Comparison of ENCODE assay signal across 32 cellular contexts in genomic region chr15:28891588-28891987, GRCh38. TPM values are rescaled to one million over a fixed set of nuclear protein-coding genes. Genes with fewer than 3 reads are reported as not detected.
DNase-seq lines count a peak whose midpoint lies in the region; ATAC-seq and TF ChIP-seq lines count a peak whose summit lies in the region.
"Had no signal": no experiment of that assay in that cellular context is flagged by ENCODE, and none has a peak within 500 bp of the region (broad histone marks: within the 10 kb centered on the region; RNA-seq: fewer than 3 reads in every experiment).

No MANE protein-coding gene starts in this region.

- H3K9me3 Mint-ChIP-seq in CD4-positive, CD25-positive, alpha-beta regulatory T cell: no peaks in the 10 kb centered on the region
- H3K9me3 Mint-ChIP-seq in CD8-positive, alpha-beta T cell: no peaks in the 10 kb centered on the region
- H3K9me3 Mint-ChIP-seq in activated naive CD8-positive, alpha-beta T cell (ENCODE audit: low read depth): no peaks in the 10 kb centered on the region
- H3K9me3 Mint-ChIP-seq in naive thymus-derived CD4-positive, alpha-beta T cell: no peaks in the 10 kb centered on the region
- H3K9me3 Mint-ChIP-seq: activated T-helper 2 cell treated with anti-CD3 and anti-CD28 coated beads, Interferon-gamma antibody, Interleukin-2, Interleukin-4, amounts not matched to agents 10 μg/mL and 5 μg/mL and 100 μg/mL, durations not matched to agents 14 hours and 24 hours and 36 hours; mesothelial cell of epicardium; nephron had no signal

- H3K27me3 Mint-ChIP-seq in CD4-positive, CD25-positive, alpha-beta regulatory T cell: peaks cover 6% of the 10 kb centered on the region
- no peaks in the 10 kb centered on the region for H3K27me3 Mint-ChIP-seq in CD8-positive, alpha-beta T cell (ENCODE audit: low read depth)
- no peaks in the 10 kb centered on the region for H3K27me3 Mint-ChIP-seq in activated naive CD8-positive, alpha-beta T cell
- H3K27me3 Mint-ChIP-seq in naive thymus-derived CD4-positive, alpha-beta T cell: peaks cover 0 to 25% (median 0%) of the 10 kb centered on the region in 5 donors

- ATAC-seq in CD4-positive, CD25-positive, alpha-beta regulatory T cell (ENCODE audit: low read depth in 2 of 2): no peak
- ATAC-seq in CD8-positive, alpha-beta T cell: no peak
- ATAC-seq in naive thymus-derived CD4-positive, alpha-beta T cell: no peak
- ATAC-seq in HG02642 (IDR thresholded peaks at IDR 0.05; ENCODE audit: poor library complexity, unreplicated experiment): no peak
- ATAC-seq: activated CD8-positive, alpha-beta memory T cell treated with anti-CD3 and anti-CD28 coated beads, Interleukin-2, amount 10 ng/mL, durations not matched to agents 7 days and 5 days; left ventricle myocardium superior; Panc1 had no signal

- no peaks in the 10 kb centered on the region for H3K36me3 ChIP-seq in CD4-positive, CD25-positive, alpha-beta regulatory T cell (ENCODE audit: control insufficient read depth, insufficient read depth, low read length)
- H3K36me3 ChIP-seq in CD8-positive, alpha-beta T cell (ENCODE audit: insufficient read depth, low read length): no peaks in the 10 kb centered on the region
- peaks cover 0 to 4% (median 0%) of the 10 kb centered on the region in 3 experiments for H3K36me3 ChIP-seq in naive thymus-derived CD4-positive, alpha-beta T cell (ENCODE audit: control insufficient read depth in 2 of 3, insufficient read depth in 3 of 3, low read length in 3 of 3)
- H3K36me3 ChIP-seq: esophagus squamous epithelium, right atrium auricular region, stomach, tibial artery had no signal

- no peak for TF ChIP-seq CTCF in CD8-positive, alpha-beta T cell (IDR thresholded peaks at IDR 0.05)

- H3K4me3 ChIP-seq in CD4-positive, CD25-positive, alpha-beta regulatory T cell (ENCODE audit: low read depth, low read length): no peak overlapping the region
- no peak overlapping the region for H3K4me3 ChIP-seq in CD8-positive, alpha-beta T cell (ENCODE audit: low read depth, low read length)
- H3K4me3 ChIP-seq in naive thymus-derived CD4-positive, alpha-beta T cell (ENCODE audit: low read length): peak overlapping the region; percentile 33
- H3K4me3 ChIP-seq: esophagus squamous epithelium, hepatocyte, right atrium auricular region, stomach, tibial artery had no signal

- no peaks in the 10 kb centered on the region for H3K36me3 Mint-ChIP-seq in CD4-positive, CD25-positive, alpha-beta regulatory T cell
- peaks cover 3% of the 10 kb centered on the region for H3K36me3 Mint-ChIP-seq in CD8-positive, alpha-beta T cell
- no peaks in the 10 kb centered on the region for H3K36me3 Mint-ChIP-seq in activated naive CD8-positive, alpha-beta T cell
- H3K36me3 Mint-ChIP-seq in naive thymus-derived CD4-positive, alpha-beta T cell: peaks cover 0 to 13% (median 4%) of the 10 kb centered on the region in 5 donors
- H3K36me3 Mint-ChIP-seq: activated CD8-positive, alpha-beta memory T cell treated with anti-CD3 and anti-CD28 coated beads, Interleukin-2, amount 10 ng/mL, durations not matched to agents 7 days and 5 days; mesothelial cell of epicardium had no signal

- peak overlapping the region; percentile 91 to 98 (median 96) for H3K27ac Mint-ChIP-seq in CD4-positive, CD25-positive, alpha-beta regulatory T cell
- H3K27ac Mint-ChIP-seq in CD8-positive, alpha-beta T cell: peak overlapping the region; percentile 99
- H3K27ac Mint-ChIP-seq in activated naive CD8-positive, alpha-beta T cell: peak overlapping the region; percentile 97
- peak overlapping the region; percentile 89 to 100 (median 98) for H3K27ac Mint-ChIP-seq in naive thymus-derived CD4-positive, alpha-beta T cell
- H3K27ac Mint-ChIP-seq: endodermal cell, mesothelial cell of epicardium, nephron had no signal

- H3K27me3 ChIP-seq in CD4-positive, CD25-positive, alpha-beta regulatory T cell (ENCODE audit: control insufficient read depth, insufficient read depth, low read length): peaks cover 3% of the 10 kb centered on the region
- H3K27me3 ChIP-seq in CD8-positive, alpha-beta T cell (ENCODE audit: insufficient read depth, low read length): no peaks in the 10 kb centered on the region
- H3K27me3 ChIP-seq in naive thymus-derived CD4-positive, alpha-beta T cell (ENCODE audit: control insufficient read depth in 2 of 2, insufficient read depth in 2 of 2, low read length in 2 of 2): no peaks in the 10 kb centered on the region

- peaks cover 4 to 77% (median 26%) of the 10 kb centered on the region in 4 donors for H3K4me1 Mint-ChIP-seq in CD4-positive, CD25-positive, alpha-beta regulatory T cell
- peaks cover 76% of the 10 kb centered on the region for H3K4me1 Mint-ChIP-seq in CD8-positive, alpha-beta T cell (ENCODE audit: low read depth)
- H3K4me1 Mint-ChIP-seq in activated naive CD8-positive, alpha-beta T cell (ENCODE audit: low read depth): peaks cover 84% of the 10 kb centered on the region
- peaks cover 46 to 91% (median 77%) of the 10 kb centered on the region in 7 donors for H3K4me1 Mint-ChIP-seq in naive thymus-derived CD4-positive, alpha-beta T cell

- intact Hi-C loops in CD8-positive, alpha-beta T cell (cut with DNase I, micrococcal nuclease): loop anchor here (2.0 kb wide), 3 partner anchors 29 to 57 kb away; no protein-coding TSS in a partner anchor
- intact Hi-C loops in naive thymus-derived CD4-positive, alpha-beta T cell (cut with micrococcal nuclease): loop anchor here in 1 of 2 donors (2.0 kb wide), 3 partner anchors 15 to 57 kb away; no protein-coding TSS in a partner anchor

- no peaks in the 10 kb centered on the region for H3K9me3 ChIP-seq in CD4-positive, CD25-positive, alpha-beta regulatory T cell (ENCODE audit: control insufficient read depth in 2 of 2, low read length in 2 of 2)
- no peaks in the 10 kb centered on the region for H3K9me3 ChIP-seq in CD8-positive, alpha-beta T cell (ENCODE audit: low read length)
- no peaks in the 10 kb centered on the region for H3K9me3 ChIP-seq in naive thymus-derived CD4-positive, alpha-beta T cell (ENCODE audit: control insufficient read depth in 2 of 3, low read length in 3 of 3)
- H3K9me3 ChIP-seq: esophagus squamous epithelium, right atrium auricular region, stomach, tibial artery had no signal

- POLR2A ChIA-PET in CD8-positive, alpha-beta T cell (lab: Charles Lee): interaction anchor here (1.0 to 2.5 kb wide), 2 partner anchors 29 to 64 kb away, joined by 4 to 7 read pairs; no protein-coding TSS in a partner anchor
- POLR2A ChIA-PET in naive thymus-derived CD4-positive, alpha-beta T cell (lab: Charles Lee): interaction anchor here (0.7 to 2.5 kb wide), 5 partner anchors 11 to 56 kb away, joined by 3 to 12 read pairs (median 4); no protein-coding TSS in a partner anchor

- CTCF ChIA-PET in CD8-positive, alpha-beta T cell (lab: Charles Lee): interaction anchor here (0.9 kb wide), 1 partner anchor 15 kb away, joined by 3 read pairs; no protein-coding TSS in a partner anchor
- CTCF ChIA-PET in naive thymus-derived CD4-positive, alpha-beta T cell (lab: Charles Lee): interaction anchor here (0.6 to 1.5 kb wide), 5 partner anchors 13 to 241 kb away, joined by 3 to 4 read pairs (median 4); no protein-coding TSS in a partner anchor

- H3K4me3 Mint-ChIP-seq in CD4-positive, CD25-positive, alpha-beta regulatory T cell: peak overlapping the region; percentile 21 to 81 (median 78)
- peak overlapping the region; percentile 91 for H3K4me3 Mint-ChIP-seq in CD8-positive, alpha-beta T cell
- H3K4me3 Mint-ChIP-seq in activated naive CD8-positive, alpha-beta T cell: peak overlapping the region; percentile 68
- H3K4me3 Mint-ChIP-seq in naive thymus-derived CD4-positive, alpha-beta T cell: peak overlapping the region; percentile 1 to 92 (median 84)
- H3K4me3 Mint-ChIP-seq: activated CD8-positive, alpha-beta memory T cell treated with anti-CD3 and anti-CD28 coated beads, Interleukin-2, amount 10 ng/mL, durations not matched to agents 7 days and 5 days; endodermal cell; mesothelial cell of epicardium; nephron had no signal

- H3K4me1 ChIP-seq in CD4-positive, CD25-positive, alpha-beta regulatory T cell (ENCODE audit: control insufficient read depth, insufficient read depth, low read length, poor library complexity, severe bottlenecking): peaks cover 34% of the 10 kb centered on the region
- H3K4me1 ChIP-seq in CD8-positive, alpha-beta T cell (ENCODE audit: insufficient read depth, low read length): peaks cover 77% of the 10 kb centered on the region
- peaks cover 12 to 54% of the 10 kb centered on the region in 2 donors for H3K4me1 ChIP-seq in naive thymus-derived CD4-positive, alpha-beta T cell (ENCODE audit: control insufficient read depth in 2 of 2, insufficient read depth in 2 of 2, low read length in 2 of 2)
- H3K4me1 ChIP-seq: parathyroid adenoma had no signal

- no peak for DNase-seq in CD4-positive, CD25-positive, alpha-beta regulatory T cell
- DNase-seq in CD8-positive, alpha-beta T cell: no peak
- DNase-seq in naive thymus-derived CD4-positive, alpha-beta T cell: no peak
- no peak for DNase-seq in HuH-7 (ENCODE audit: low spot score)
- no peak for DNase-seq in stimulated activated CD8-positive, alpha-beta memory T cell treated with anti-CD3 and anti-CD28 coated beads, Interleukin-4, amount 100 ng/mL, for 48 hours
- DNase-seq: activated CD4-positive, CD25-positive, alpha-beta regulatory T cell treated with anti-CD3 and anti-CD28 coated beads, Interleukin-2, amount 50 U/mL, for 72 hours; activated CD8-positive, alpha-beta memory T cell treated with anti-CD3 and anti-CD28 coated beads, Interleukin-2, amount 10 ng/mL, durations not matched to agents 7 days and 5 days; amniotic stem cell; endodermal cell; esophagus squamous epithelium; GF-D8; left ventricle myocardium superior; NCI-H146; NCI-H524; NK-92 treated with Interleukin-12 subunit alpha and Interleukin-12 subunit beta, amount 100 ng/mL, for 24 hours; SIG-M5; stimulated activated CD4-positive, alpha-beta T cell treated with anti-CD3 and anti-CD28 coated beads, Interleukin-4, amount 100 ng/mL, for 1 hour; stomach; SW 1271; tibial artery had no signal

- H3K27ac ChIP-seq in CD4-positive, CD25-positive, alpha-beta regulatory T cell (ENCODE audit: insufficient read depth, low read length, poor library complexity, severe bottlenecking): no peak overlapping the region
- no peak overlapping the region for H3K27ac ChIP-seq in CD8-positive, alpha-beta T cell (ENCODE audit: low read depth, low read length)
- no peak overlapping the region for H3K27ac ChIP-seq in naive thymus-derived CD4-positive, alpha-beta T cell (ENCODE audit: low read depth, low read length)
- H3K27ac ChIP-seq: esophagus squamous epithelium, hepatocyte, parathyroid adenoma, right atrium auricular region, stomach, tibial artery had no signal

RNA-seq across cellular contexts. Expression of gene APBA2, which starts 5.8 kb away (rescaled TPM):
- total RNA-seq in CD4-positive, CD25-positive, alpha-beta regulatory T cell: 13.9 TPM
- 10 to 100 TPM in 2 of 4 donors, 1 to 10 TPM in 2; 8.6 to 24.2 (median 15.5) TPM for polyA plus RNA-seq in CD4-positive, CD25-positive, alpha-beta regulatory T cell
- 100 to 1,000 TPM; 106 to 108 TPM for total RNA-seq in CD8-positive, alpha-beta T cell
- total RNA-seq in naive thymus-derived CD4-positive, alpha-beta T cell: 100 to 1,000 TPM in 3 of 5 experiments, 10 to 100 TPM in 1, 1 to 10 TPM in 1; 7.7 to 139 (median 110) TPM
- polyA plus RNA-seq in naive thymus-derived CD4-positive, alpha-beta T cell: 100 to 1,000 TPM in 1 of 2 donors, 10 to 100 TPM in 1; 59.7 to 113 TPM
- total RNA-seq: HT-29 had no signal

RNA-seq across cellular contexts. Expression of gene GOLGA6L7, which starts 43.1 kb away (rescaled TPM):
- not detected for total RNA-seq in CD4-positive, CD25-positive, alpha-beta regulatory T cell
- polyA plus RNA-seq in CD4-positive, CD25-positive, alpha-beta regulatory T cell: not detected
- total RNA-seq in CD8-positive, alpha-beta T cell: not detected
- total RNA-seq in naive thymus-derived CD4-positive, alpha-beta T cell: not detected
- polyA plus RNA-seq in naive thymus-derived CD4-positive, alpha-beta T cell: not detected
- total RNA-seq: activated CD8-positive, alpha-beta memory T cell treated with anti-CD3 and anti-CD28 coated beads, Interleukin-2, amount 10 ng/mL, durations not matched to agents 7 days and 5 days; activated T-helper 2 cell treated with anti-CD3 and anti-CD28 coated beads, Interferon-gamma antibody, Interleukin-2, Interleukin-4, amounts not matched to agents 10 μg/mL and 5 μg/mL and 100 μg/mL, durations not matched to agents 14 hours and 24 hours and 36 hours; esophagus squamous epithelium; frontal cortex; H1; hepatocyte; HT-29; left ventricle myocardium superior; mesothelial cell of epicardium; right atrium auricular region; stomach had no signal
- polyA plus RNA-seq: H1, hepatocyte, stomach had no signal
